ENCODE assay signal across 20 cellular contexts in genomic region chr5:135046661-135047346, GRCh38. TPM values are rescaled to one million over a fixed set of nuclear protein-coding genes. Genes with fewer than 3 reads are reported as not detected.
"Had no signal": no experiment of that assay in that cellular context is flagged by ENCODE, and none has a peak within 500 bp of the region (broad histone marks: within the 10 kb centered on the region; RNA-seq: fewer than 3 reads in every experiment).

No MANE protein-coding gene starts in this region.

- H3K36me3 ChIP-seq: heart left ventricle, left lung, neutrophil, right atrium auricular region, sigmoid colon, stomach, thoracic aorta, transverse colon had no signal

- ATAC-seq: effector memory CD8-positive, alpha-beta T cell; heart left ventricle; left lung; naive thymus-derived CD4-positive, alpha-beta T cell; stimulated activated naive B cell treated with anti-CD40 and anti-IgM and Interleukin-4, amounts not matched to agents 10 μg/mL and 1 μg/mL and 100 μg/mL, for 72 hours had no signal

- H3K27ac ChIP-seq: heart left ventricle, left lung, neutrophil, right atrium auricular region, sigmoid colon, skin epidermis, stomach, thoracic aorta, transverse colon had no signal

- DNase-seq: effector memory CD8-positive, alpha-beta T cell; mesenchymal stem cell; naive thymus-derived CD4-positive, alpha-beta T cell; nephron progenitor cell; sigmoid colon; stimulated activated CD4-positive, alpha-beta T cell treated with anti-CD3 and anti-CD28 coated beads, Interleukin-2, amount 100 ng/mL, for 24 hours; stimulated activated CD4-positive, alpha-beta T cell treated with anti-CD3 and anti-CD28 coated beads, Interleukin-4, amount 100 ng/mL, for 4 hours; stimulated activated naive B cell treated with anti-CD40 and anti-IgM and Interleukin-4, amounts not matched to agents 10 μg/mL and 1 μg/mL and 100 μg/mL, for 72 hours; stomach; substantia nigra; transverse colon had no signal

- H3K9me3 ChIP-seq: heart left ventricle, left lung, neutrophil, right atrium auricular region, sigmoid colon, stomach, thoracic aorta, transverse colon had no signal

- H3K4me1 ChIP-seq: left lung, right atrium auricular region, sigmoid colon, transverse colon had no signal

- FAIRE-seq: frontal cortex had no signal

- H3K4me3 ChIP-seq: heart left ventricle, left lung, lung, right atrium auricular region, sigmoid colon, skin epidermis, stomach, thoracic aorta, transverse colon had no signal

RNA-seq across cellular contexts. Expression of gene PITX1, which starts 12.8 kb away (rescaled TPM):
- total RNA-seq: frontal cortex, glomerular endothelial cell, right atrium auricular region, thoracic aorta had no signal
- polyA plus RNA-seq: naive thymus-derived CD4-positive, alpha-beta T cell had no signal
